In genomic region chr2:47373747-47374146, GRCh38 we compare ENCODE assay signal across 10 cellular contexts. TPM values are rescaled to one million over a fixed set of nuclear protein-coding genes. Genes with fewer than 3 reads are reported as not detected.
DNase-seq lines count a peak whose midpoint lies in the region; ATAC-seq and TF ChIP-seq lines count a peak whose summit lies in the region.
"Had no signal": no experiment of that assay in that cellular context is flagged by ENCODE, and none has a peak within 500 bp of the region (broad histone marks: within the 10 kb centered on the region; RNA-seq: fewer than 3 reads in every experiment).

No MANE protein-coding gene starts in this region.

- ATAC-seq in HG02885 (IDR thresholded peaks at IDR 0.05; ENCODE audit: poor library complexity, unreplicated experiment) (no peak), GM19467 (IDR thresholded peaks at IDR 0.05; ENCODE audit: unreplicated experiment) (no peak)

- H3K4me1 ChIP-seq in NT2/D1 (ENCODE audit: insufficient read depth, insufficient read length) (peaks cover 2% of the 10 kb centered on the region), prostate gland (replicated peaks) (no peaks in the 10 kb centered on the region)

- peak; percentile 30 for DNase-seq in DMS 273 (lab: John Stamatoyannopoulos, UW; ENCODE audit: unreplicated experiment)
- DNase-seq in DMS 273 treated with DMSO at 0.1 percent for 48 hours (lab: John Stamatoyannopoulos, UW) = no peak
- DNase-seq in NT2/D1 (ENCODE audit: low read depth, low spot score) = peak; percentile 70
- peak; percentile 39 to 40 for DNase-seq in erythroblast (lab: John Stamatoyannopoulos, UW)
- peak; percentile 21 for DNase-seq in prostate gland (ENCODE audit: low spot score)
- no peak for DNase-seq in NCI-H524 treated with DMSO at 0.1 percent for 48 hours (lab: John Stamatoyannopoulos, UW)

- intact Hi-C loops in prostate gland (cut with DNase I) = no loop called here

- H3K9ac ChIP-seq in NT2/D1 (ENCODE audit: insufficient read length, low read depth) = no peak overlapping the region

- no peak for TF ChIP-seq CTCF in prostate gland (IDR thresholded peaks at IDR 0.05)

- no peak overlapping the region for H3K27ac ChIP-seq in prostate gland
- H3K27ac ChIP-seq: 22Rv1, SK-N-MC had no signal

- H3K27me3 ChIP-seq in NT2/D1 (ENCODE audit: insufficient read depth, insufficient read length) (no peaks in the 10 kb centered on the region), prostate gland (replicated peaks; ENCODE audit: insufficient read depth) (no peaks in the 10 kb centered on the region)

- peaks cover 36% of the 10 kb centered on the region for H3K36me3 ChIP-seq in NT2/D1 (ENCODE audit: insufficient read depth, insufficient read length, low read length)
- H3K36me3 ChIP-seq in prostate gland = no peaks in the 10 kb centered on the region

- 49% methylated on average over 5 of the region's 5 CpGs for WGBS in prostate gland

- no peaks in the 10 kb centered on the region for H3K9me3 ChIP-seq in NT2/D1 (ENCODE audit: insufficient read depth, low read length)
- H3K9me3 ChIP-seq in prostate gland = no peaks in the 10 kb centered on the region

- H3K4me3 ChIP-seq in NT2/D1 (ENCODE audit: insufficient read length, low read depth) (no peak overlapping the region), prostate gland (no peak overlapping the region)
- H3K4me3 ChIP-seq: SK-N-MC had no signal

- no peak for TF ChIP-seq POLR2A in erythroblast (IDR thresholded peaks at IDR 0.05; ENCODE audit: low read length)
- no peak for TF ChIP-seq POLR2A in prostate gland (IDR thresholded peaks at IDR 0.05)

RNA-seq across cellular contexts. Expression of gene EPCAM, which starts 4.6 kb away (rescaled TPM):
- 10 to 100 TPM; 38.8 to 59.9 TPM for total RNA-seq in prostate gland

RNA-seq across cellular contexts. Expression of gene MSH2, which starts 29.2 kb away (rescaled TPM):
- 10 to 100 TPM; 14.0 to 17.9 TPM for total RNA-seq in prostate gland

Comparison
In these comparisons a context has a peak if more than half of its experiments do, and no peak if none do; other contexts are left out.
1. DNase-seq: peak in DMS 273 (single experiment), NT2/D1 (single experiment), erythroblast (2 of 2) and prostate gland (single experiment); none in DMS 273 treated with DMSO at 0.1 percent for 48 hours (single experiment) and NCI-H524 treated with DMSO at 0.1 percent for 48 hours (single experiment).